ENCODE assay signal across 1 cellular context in genomic region chr10:118356628-118357027, GRCh38.
TF ChIP-seq lines count a peak whose summit lies in the region.

No MANE protein-coding gene starts in this region.

TF ChIP-seq in H1, 55 proteins besides CTCF, POLR2A, EP300 and RAD21 (continued from another document):
- no peak for TF ChIP-seq GTF2F1 (IDR thresholded peaks at IDR 0.05; ENCODE audit: borderline replicate concordance, low read depth, low read length)
- TF ChIP-seq CEBPB (IDR thresholded peaks at IDR 0.05; ENCODE audit: low read depth, low read length) = no peak
